ENCODE assay signal across 24 cellular contexts in the genomic region with DNA sequence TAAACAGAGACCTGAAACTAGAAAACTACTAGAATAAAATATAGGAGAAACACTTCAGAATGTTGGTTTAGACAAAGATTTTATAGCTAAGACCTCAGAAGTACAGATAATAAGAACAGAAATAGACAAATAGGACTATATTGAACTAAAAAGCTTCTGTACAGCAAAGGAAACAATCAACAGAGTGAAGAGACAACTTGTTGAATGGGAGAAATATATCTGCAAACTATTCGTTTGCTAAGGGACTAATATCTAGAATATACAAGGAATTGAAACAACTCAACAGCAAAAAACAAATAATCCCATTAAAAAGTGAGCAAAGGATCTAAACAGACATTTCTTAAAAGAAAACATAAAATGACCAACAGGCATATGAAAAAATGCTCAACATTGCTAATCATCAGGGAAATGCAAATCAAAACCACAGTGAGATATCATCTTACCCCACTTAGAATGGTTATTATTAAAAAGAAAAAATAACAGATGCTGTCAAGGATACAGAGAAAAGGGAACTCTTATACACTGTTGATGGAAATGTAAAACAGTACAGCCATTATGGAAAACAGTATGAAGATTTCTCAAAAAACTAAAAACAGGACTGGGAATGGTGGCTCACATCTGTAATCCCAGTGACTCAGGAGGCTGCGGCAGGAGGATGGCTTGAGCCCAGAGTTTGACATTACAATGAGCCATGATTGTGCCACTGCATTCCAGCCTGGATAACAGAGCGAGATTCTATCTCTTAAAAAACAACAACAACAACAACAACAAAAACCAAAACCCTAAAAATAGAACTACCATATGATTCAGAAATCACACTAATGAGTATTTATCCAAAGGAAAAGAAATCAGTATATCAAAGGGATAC. TPM values are rescaled to one million over a fixed set of nuclear protein-coding genes. Genes with fewer than 3 reads are reported as not detected.
"Had no signal": no experiment of that assay in that cellular context is flagged by ENCODE, and none has a peak within 500 bp of the region (broad histone marks: within the 10 kb centered on the region; RNA-seq: fewer than 3 reads in every experiment).

No MANE protein-coding gene starts in this region.

- H3K4me3 Mint-ChIP-seq: activated CD4-positive, alpha-beta T cell treated with anti-CD3 and anti-CD28 coated beads, Interleukin-2, amount 10 ng/mL, durations not matched to agents 7 days and 5 days; activated CD8-positive, alpha-beta T cell treated with anti-CD3 and anti-CD28 coated beads, Interleukin-2, amount 10 ng/mL, durations not matched to agents 7 days and 5 days; activated naive CD4-positive, alpha-beta T cell treated with anti-CD3 and anti-CD28 coated beads, Interleukin-2, amount 10 ng/mL, durations not matched to agents 7 days and 5 days; activated naive CD8-positive, alpha-beta T cell treated with anti-CD3 and anti-CD28 coated beads, Interleukin-2, amount 50 U/mL, for 24 hours; mesothelial cell of epicardium; natural killer cell treated with Interleukin-12 subunit alpha and Interleukin-12 subunit beta and Interleukin-15 and Interleukin-18, amount 100 ng/mL, for 72 hours; stimulated activated naive B cell treated with anti-CD40 and anti-IgM and Interleukin-4, amounts not matched to agents 10 μg/mL and 1 μg/mL and 100 μg/mL, for 72 hours had no signal

- H3K9me3 Mint-ChIP-seq: natural killer cell treated with Interleukin-12 subunit alpha and Interleukin-12 subunit beta and Interleukin-15 and Interleukin-18, amount 100 ng/mL, for 72 hours had no signal

- H3K27ac ChIP-seq: ascending aorta, breast epithelium, foreskin keratinocyte, neutrophil, spleen, thoracic aorta, upper lobe of left lung had no signal

- H3K36me3 Mint-ChIP-seq: mesothelial cell of epicardium had no signal

- H3K4me1 Mint-ChIP-seq: activated naive CD4-positive, alpha-beta T cell treated with anti-CD3 and anti-CD28 coated beads, Interleukin-2, amount 10 ng/mL, durations not matched to agents 7 days and 5 days; mesothelial cell of epicardium; stimulated activated naive B cell treated with anti-CD40 and anti-IgM and Interleukin-4, amounts not matched to agents 10 μg/mL and 1 μg/mL and 100 μg/mL, for 72 hours had no signal

- H3K27me3 Mint-ChIP-seq: activated CD4-positive, alpha-beta T cell treated with anti-CD3 and anti-CD28 coated beads, Interleukin-2, amount 10 ng/mL, durations not matched to agents 7 days and 5 days; activated naive CD8-positive, alpha-beta T cell treated with anti-CD3 and anti-CD28 coated beads, Interleukin-2, amount 50 U/mL, for 24 hours had no signal

- H3K4me1 ChIP-seq: ascending aorta, breast epithelium, spleen had no signal

- DNase-seq: activated CD4-positive, alpha-beta T cell treated with anti-CD3 and anti-CD28 coated beads, Interleukin-2, amount 10 ng/mL, durations not matched to agents 7 days and 5 days; activated CD8-positive, alpha-beta memory T cell treated with anti-CD3 and anti-CD28 coated beads, Interleukin-2, amount 50 U/mL, for 48 hours; activated CD8-positive, alpha-beta T cell treated with anti-CD3 and anti-CD28 coated beads, Interleukin-2, amount 10 ng/mL, durations not matched to agents 7 days and 5 days; activated effector memory CD4-positive, alpha-beta T cell treated with Interleukin-2 at 50 U/mL for 16 hours; activated naive CD4-positive, alpha-beta T cell treated with anti-CD3 and anti-CD28 coated beads, Interleukin-2, amount 10 ng/mL, durations not matched to agents 7 days and 5 days; activated naive CD8-positive, alpha-beta T cell treated with anti-CD3 and anti-CD28 coated beads, Interleukin-2, amount 50 U/mL, for 24 hours; activated T-cell treated with anti-CD3 and anti-CD28 coated beads, Interleukin-2, amount 50 U/mL, for 48 hours; cortex of kidney; erythroblast; foreskin keratinocyte; glutamatergic neuron; hypothalamus; spleen; stimulated activated CD4-positive, alpha-beta T cell treated with anti-CD3 and anti-CD28 coated beads, Interleukin-4, amount 100 ng/mL, for 4 hours; stimulated activated naive B cell treated with anti-CD40 and anti-IgM and Interleukin-4, amounts not matched to agents 10 μg/mL and 1 μg/mL and 100 μg/mL, for 72 hours; T-helper 1 cell; upper lobe of left lung had no signal

- H3K27ac Mint-ChIP-seq: activated CD4-positive, alpha-beta T cell treated with anti-CD3 and anti-CD28 coated beads, Interleukin-2, amount 10 ng/mL, durations not matched to agents 7 days and 5 days; activated CD8-positive, alpha-beta T cell treated with anti-CD3 and anti-CD28 coated beads, Interleukin-2, amount 10 ng/mL, durations not matched to agents 7 days and 5 days; activated naive CD4-positive, alpha-beta T cell treated with anti-CD3 and anti-CD28 coated beads, Interleukin-2, amount 10 ng/mL, durations not matched to agents 7 days and 5 days; activated naive CD8-positive, alpha-beta T cell treated with anti-CD3 and anti-CD28 coated beads, Interleukin-2, amount 50 U/mL, for 24 hours; mesothelial cell of epicardium; natural killer cell treated with Interleukin-12 subunit alpha and Interleukin-12 subunit beta and Interleukin-15 and Interleukin-18, amount 100 ng/mL, for 72 hours; stimulated activated naive B cell treated with anti-CD40 and anti-IgM and Interleukin-4, amounts not matched to agents 10 μg/mL and 1 μg/mL and 100 μg/mL, for 72 hours had no signal

- H3K4me3 ChIP-seq: ascending aorta, breast epithelium, lung, spleen, thoracic aorta, upper lobe of left lung had no signal

- H3K9me3 ChIP-seq: ascending aorta, neutrophil, thoracic aorta had no signal

- H3K36me3 ChIP-seq: ascending aorta, breast epithelium, neutrophil, spleen, thoracic aorta, upper lobe of left lung had no signal

- H3K27me3 ChIP-seq: ascending aorta, breast epithelium, foreskin keratinocyte, neutrophil, spleen, upper lobe of left lung had no signal

RNA-seq across cellular contexts. Expression of a gene that starts 37.3 kb away (rescaled TPM):
- total RNA-seq: foreskin keratinocyte had no signal
